ENCODE assay signal across 6 cellular contexts in genomic region chr3:129136275-129136674, GRCh38. TPM values are rescaled to one million over a fixed set of nuclear protein-coding genes. Genes with fewer than 3 reads are reported as not detected.
DNase-seq lines count a peak whose midpoint lies in the region; ATAC-seq and TF ChIP-seq lines count a peak whose summit lies in the region.
"Not testable (repeated sequence)": the region's sequence is repeated elsewhere in the genome, so short reads cannot be mapped to it uniquely, and the experiment has no call there.

No MANE protein-coding gene starts in this region.

- not testable (repeated sequence) for H2AK5ac ChIP-seq in trophoblast cell (ENCODE audit: low read length)

- H3K4me3 ChIP-seq in epithelial cell of esophagus (ENCODE audit: low read length); trophoblast cell (ENCODE audit: low read depth, low read length): not testable (repeated sequence)

- peaks cover 37 to 51% of the 10 kb centered on the region in 2 experiments for H3K36me3 ChIP-seq in trophoblast cell (ENCODE audit: control insufficient read depth in 1 of 2, insufficient read depth in 2 of 2, low read length in 2 of 2)

- not testable (repeated sequence) for H2AFZ ChIP-seq in trophoblast cell (ENCODE audit: insufficient read depth, low read length, poor library complexity)

- H3K18ac ChIP-seq in trophoblast cell (ENCODE audit: low read length) = not testable (repeated sequence)

- WGBS in trophoblast cell (ENCODE audit: extremely low coverage, insufficient coverage, insufficient read length) = no CpG with 5 or more reads among the region's 10 CpGs

- H4K12ac ChIP-seq in trophoblast cell (ENCODE audit: low read depth, low read length) = not testable (repeated sequence)

- not testable (repeated sequence) for H3K4me3 Mint-ChIP-seq in activated naive CD4-positive, alpha-beta T cell treated with anti-CD3 and anti-CD28 coated beads, Interleukin-2, amount 10 ng/mL, durations not matched to agents 7 days and 5 days; MCF 10A (ENCODE audit: unreplicated experiment)

- H4K91ac ChIP-seq in trophoblast cell (ENCODE audit: low read depth, low read length) = not testable (repeated sequence)

- TF ChIP-seq CTCF in MCF 10A (IDR thresholded peaks at IDR 0.05; ENCODE audit: unreplicated experiment); epithelial cell of esophagus (IDR thresholded peaks at IDR 0.05; ENCODE audit: insufficient read depth, low read depth, low read length, missing control alignments): not testable (repeated sequence)

- DNase-seq in activated naive CD4-positive, alpha-beta T cell treated with anti-CD3 and anti-CD28 coated beads, Interleukin-2, amount 10 ng/mL, durations not matched to agents 7 days and 5 days = not testable (repeated sequence)
- peak; percentile 27 for DNase-seq in amniotic epithelial cell (ENCODE audit: low read depth)
- DNase-seq in MCF 10A (ENCODE audit: unreplicated experiment) = peak; percentile 46
- DNase-seq in epithelial cell of esophagus (ENCODE audit: low read depth) = peak; percentile 44
- peak; percentile 57 to 83 for DNase-seq in trophoblast cell

- not testable (repeated sequence) for H3K9ac ChIP-seq in trophoblast cell (ENCODE audit: low read length)

- BruUV-seq in MCF 10A (replicated peaks; lab: Mats Ljungman, UMichigan) = not testable (repeated sequence)

- not testable (repeated sequence) for H3K79me2 ChIP-seq in trophoblast cell (ENCODE audit: control insufficient read depth, insufficient read depth, low read length, poor library complexity)

- H4K8ac ChIP-seq in trophoblast cell (ENCODE audit: low read depth, low read length) = not testable (repeated sequence)

- not testable (repeated sequence) for H2BK12ac ChIP-seq in trophoblast cell (ENCODE audit: low read length)

- intact Hi-C loops in MCF 10A (cut with micrococcal nuclease) = not testable (repeated sequence)

- not testable (repeated sequence) for H3K4me2 ChIP-seq in trophoblast cell (ENCODE audit: low read length)

- peak; percentile 50 for ATAC-seq in esophagus mucosa

- H3K27ac ChIP-seq in trophoblast cell (ENCODE audit: low read depth, low read length) = not testable (repeated sequence)

- peaks cover 43% of the 10 kb centered on the region for H3K36me3 Mint-ChIP-seq in activated naive CD4-positive, alpha-beta T cell treated with anti-CD3 and anti-CD28 coated beads, Interleukin-2, amount 10 ng/mL, durations not matched to agents 7 days and 5 days
- peaks cover 94% of the 10 kb centered on the region for H3K36me3 Mint-ChIP-seq in MCF 10A (ENCODE audit: insufficient read depth, unreplicated experiment)

- H3K79me1 ChIP-seq in trophoblast cell (ENCODE audit: low read length) = not testable (repeated sequence)

- POLR2A ChIA-PET in MCF 10A (lab: Yijun Ruan, JAX) = interaction anchor here (1.0 to 1.1 kb wide), 3 partner anchors 13 to 83 kb away, joined by 3 to 6 read pairs (median 4); no protein-coding TSS in a partner anchor

- H3K9me3 ChIP-seq in trophoblast cell (ENCODE audit: insufficient read depth, low read depth, low read length) = not testable (repeated sequence)

- not testable (repeated sequence) for H3K23ac ChIP-seq in trophoblast cell (ENCODE audit: low read length)

- not testable (repeated sequence) for H3K27me3 ChIP-seq in trophoblast cell (ENCODE audit: insufficient read depth, low read length)

- H3K27ac Mint-ChIP-seq in activated naive CD4-positive, alpha-beta T cell treated with anti-CD3 and anti-CD28 coated beads, Interleukin-2, amount 10 ng/mL, durations not matched to agents 7 days and 5 days = peak overlapping the region; percentile 19
- H3K27ac Mint-ChIP-seq in MCF 10A (ENCODE audit: low read depth, unreplicated experiment) = not testable (repeated sequence)

- not testable (repeated sequence) for H3K4me1 Mint-ChIP-seq in activated naive CD4-positive, alpha-beta T cell treated with anti-CD3 and anti-CD28 coated beads, Interleukin-2, amount 10 ng/mL, durations not matched to agents 7 days and 5 days; MCF 10A (ENCODE audit: insufficient read depth, unreplicated experiment)

- H3K4me1 ChIP-seq in trophoblast cell (ENCODE audit: control insufficient read depth in 1 of 2, insufficient read depth in 2 of 2, low read length in 2 of 2) = not testable (repeated sequence)

- H2BK5ac ChIP-seq in trophoblast cell (ENCODE audit: low read depth, low read length, poor library complexity) = not testable (repeated sequence)

- not testable (repeated sequence) for H2BK120ac ChIP-seq in trophoblast cell (ENCODE audit: insufficient read depth, low read length, poor library complexity)

- H3K9me3 Mint-ChIP-seq in activated naive CD4-positive, alpha-beta T cell treated with anti-CD3 and anti-CD28 coated beads, Interleukin-2, amount 10 ng/mL, durations not matched to agents 7 days and 5 days; MCF 10A (ENCODE audit: unreplicated experiment): not testable (repeated sequence)

- H3K4ac ChIP-seq in trophoblast cell (ENCODE audit: low read depth, low read length) = not testable (repeated sequence)

- H3K14ac ChIP-seq in trophoblast cell (ENCODE audit: low read length) = not testable (repeated sequence)

- CTCF ChIA-PET in activated naive CD4-positive, alpha-beta T cell treated with anti-CD3 and anti-CD28 coated beads, Interleukin-2, amount 10 ng/mL, durations not matched to agents 7 days and 5 days (lab: Charles Lee) = interaction anchor here (2.1 kb wide), 1 partner anchor 166 kb away, joined by 12 read pairs; no protein-coding TSS in a partner anchor
- CTCF ChIA-PET in MCF 10A (lab: Yijun Ruan, JAX) = interaction anchor here (0.6 to 1.3 kb wide), 4 partner anchors 13 to 944 kb away, joined by 3 to 5 read pairs (median 4); no protein-coding TSS in a partner anchor

- not testable (repeated sequence) for H3K27me3 Mint-ChIP-seq in activated naive CD4-positive, alpha-beta T cell treated with anti-CD3 and anti-CD28 coated beads, Interleukin-2, amount 10 ng/mL, durations not matched to agents 7 days and 5 days; MCF 10A (ENCODE audit: insufficient read depth, unreplicated experiment)

RNA-seq across cellular contexts. Expression of gene RAB43, which starts 14.7 kb away (rescaled TPM):
- total RNA-seq in MCF 10A (2022) (18.5 and 18.9 TPM in 2 replicates), esophagus mucosa (7.8 TPM)
- polyA plus RNA-seq in trophoblast cell (2013) = 8.8 and 9.7 TPM in 2 replicates

RNA-seq across cellular contexts. Expression of gene ISY1, which starts 24.6 kb away (rescaled TPM):
- total RNA-seq in MCF 10A (2022) (52.5 and 57.8 TPM in 2 replicates), esophagus mucosa (24.9 TPM)
- polyA plus RNA-seq in trophoblast cell (2013) = 19.1 and 19.8 TPM in 2 replicates

RNA-seq across cellular contexts. Expression of gene CNBP, which starts 47.4 kb away (rescaled TPM):
- total RNA-seq in MCF 10A (2022) = 519 and 557 TPM in 2 replicates
- total RNA-seq in esophagus mucosa = 236 TPM
- 220 and 228 TPM in 2 replicates for polyA plus RNA-seq in trophoblast cell (2013)
